ENCODE assay signal across 8 cellular contexts in the genomic region with DNA sequence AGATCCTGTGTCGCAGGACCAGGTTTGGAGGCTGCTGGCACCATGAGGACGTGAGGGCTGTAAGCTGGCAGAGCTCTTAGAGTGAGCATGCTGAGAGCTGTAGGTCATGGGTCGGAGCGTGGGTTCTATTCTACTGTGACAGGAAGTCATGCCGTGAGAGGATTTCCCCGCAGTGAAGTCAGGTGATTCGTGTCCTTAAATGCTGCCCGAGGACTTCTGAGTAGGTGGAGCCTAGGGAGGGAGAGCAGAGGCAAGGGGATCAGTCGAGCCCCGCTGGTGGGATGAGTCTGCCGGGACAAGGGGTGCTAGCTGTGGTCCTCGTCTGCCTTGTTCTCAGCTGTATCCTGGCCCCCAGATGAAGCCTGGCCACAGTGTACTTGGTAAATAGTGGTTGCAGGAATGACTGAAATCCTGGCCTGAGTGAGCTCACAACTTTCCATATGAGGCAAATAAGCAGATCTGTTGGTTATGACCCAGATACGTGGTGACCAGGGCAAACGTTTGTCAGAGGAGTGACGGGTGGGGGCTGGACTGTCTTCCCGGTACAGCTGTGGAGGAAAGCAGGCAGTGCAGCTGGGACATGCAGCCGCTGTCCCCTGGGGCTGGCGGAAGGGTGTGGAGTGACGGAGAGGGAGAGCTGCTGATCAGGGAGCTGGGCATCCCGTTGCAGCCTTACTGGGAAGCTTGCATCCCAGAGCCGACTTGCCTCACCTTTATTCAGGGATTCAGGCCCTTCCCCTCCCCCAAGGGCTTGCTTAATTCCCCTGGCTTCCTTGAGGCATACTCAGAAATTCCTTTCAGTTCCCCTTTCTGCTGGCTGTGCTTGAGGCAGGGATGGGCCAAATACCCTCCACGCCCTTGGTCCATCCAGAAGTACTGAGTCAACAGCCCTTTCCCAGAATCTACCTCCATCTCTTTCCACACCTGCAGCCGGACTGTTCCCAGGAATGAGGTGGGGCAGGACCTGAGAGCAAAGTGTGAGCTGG.
DNase-seq lines count a peak whose midpoint lies in the region; ATAC-seq and TF ChIP-seq lines count a peak whose summit lies in the region.

No MANE protein-coding gene starts in this region.

- peak overlapping the region in 3 of 4 donors; percentile 2 to 6 (median 6) for H3K4me3 ChIP-seq in Peyer's patch

- no peaks in the 10 kb centered on the region for H3K9me3 Mint-ChIP-seq in activated naive CD8-positive, alpha-beta T cell treated with anti-CD3 and anti-CD28 coated beads, Interleukin-2, amount 10 ng/mL, durations not matched to agents 7 days and 5 days
- H3K9me3 Mint-ChIP-seq in progenitor cell of endocrine pancreas (ENCODE audit: low read depth) = no peaks in the 10 kb centered on the region

- peak; percentile 87 for ATAC-seq in GM18517 (IDR thresholded peaks at IDR 0.05; ENCODE audit: unreplicated experiment)
- ATAC-seq in HG02943 (IDR thresholded peaks at IDR 0.05; ENCODE audit: low read depth, unreplicated experiment) = peak; percentile 69
- ATAC-seq in activated naive CD8-positive, alpha-beta T cell treated with anti-CD3 and anti-CD28 coated beads, Interleukin-2, amount 10 ng/mL, durations not matched to agents 7 days and 5 days (ENCODE audit: low read depth) = peak; percentile 98

- peak; percentile 48 to 80 (median 69) for DNase-seq in Peyer's patch
- DNase-seq in activated naive CD8-positive, alpha-beta T cell treated with anti-CD3 and anti-CD28 coated beads, Interleukin-2, amount 10 ng/mL, durations not matched to agents 7 days and 5 days = peak; percentile 51
- DNase-seq in iris pigment epithelial cell (ENCODE audit: low read depth) = peak; percentile 46
- peak; percentile 61 for DNase-seq in stimulated activated CD4-positive, alpha-beta T cell treated with anti-CD3 and anti-CD28 coated beads, Interleukin-4, amount 100 ng/mL, for 24 hours
- DNase-seq in progenitor cell of endocrine pancreas (ENCODE audit: low spot score, unreplicated experiment) = no peak
- no peak for DNase-seq in Kasumi-1 (lab: John Stamatoyannopoulos, UW)

- H3K27ac ChIP-seq in Peyer's patch = peak overlapping the region; percentile 28 to 77 (median 66)

- peaks cover 4% of the 10 kb centered on the region for H3K27me3 Mint-ChIP-seq in activated naive CD8-positive, alpha-beta T cell treated with anti-CD3 and anti-CD28 coated beads, Interleukin-2, amount 10 ng/mL, durations not matched to agents 7 days and 5 days
- H3K27me3 Mint-ChIP-seq in progenitor cell of endocrine pancreas = peaks cover 14% of the 10 kb centered on the region

- H3K4me1 Mint-ChIP-seq in activated naive CD8-positive, alpha-beta T cell treated with anti-CD3 and anti-CD28 coated beads, Interleukin-2, amount 10 ng/mL, durations not matched to agents 7 days and 5 days = peaks cover 12% of the 10 kb centered on the region
- H3K4me1 Mint-ChIP-seq in progenitor cell of endocrine pancreas (ENCODE audit: low read depth) = peaks cover 5% of the 10 kb centered on the region

- no peaks in the 10 kb centered on the region for H3K36me3 Mint-ChIP-seq in activated naive CD8-positive, alpha-beta T cell treated with anti-CD3 and anti-CD28 coated beads, Interleukin-2, amount 10 ng/mL, durations not matched to agents 7 days and 5 days
- H3K36me3 Mint-ChIP-seq in progenitor cell of endocrine pancreas (ENCODE audit: insufficient read depth) = no peaks in the 10 kb centered on the region

- TF ChIP-seq POLR2A in Peyer's patch (IDR thresholded peaks at IDR 0.05) = no peak

- no peaks in the 10 kb centered on the region for H3K27me3 ChIP-seq in Peyer's patch

- POLR2A ChIA-PET in activated naive CD8-positive, alpha-beta T cell treated with anti-CD3 and anti-CD28 coated beads, Interleukin-2, amount 10 ng/mL, durations not matched to agents 7 days and 5 days (lab: Charles Lee) = no interaction called here

- peak overlapping the region; percentile 64 for H3K4me3 Mint-ChIP-seq in activated naive CD8-positive, alpha-beta T cell treated with anti-CD3 and anti-CD28 coated beads, Interleukin-2, amount 10 ng/mL, durations not matched to agents 7 days and 5 days
- H3K4me3 Mint-ChIP-seq in progenitor cell of endocrine pancreas (ENCODE audit: low read depth) = no peak overlapping the region

- H3K36me3 ChIP-seq in Peyer's patch = no peaks in the 10 kb centered on the region

- peak overlapping the region; percentile 77 for H3K27ac Mint-ChIP-seq in activated naive CD8-positive, alpha-beta T cell treated with anti-CD3 and anti-CD28 coated beads, Interleukin-2, amount 10 ng/mL, durations not matched to agents 7 days and 5 days
- no peak overlapping the region for H3K27ac Mint-ChIP-seq in progenitor cell of endocrine pancreas

- peak in 2 of 6 experiments; percentile 2 to 7 for TF ChIP-seq CTCF in Peyer's patch (IDR thresholded peaks at IDR 0.05)
- TF ChIP-seq CTCF in progenitor cell of endocrine pancreas (IDR thresholded peaks at IDR 0.05; ENCODE audit: unreplicated experiment) = no peak

- no peaks in the 10 kb centered on the region for H3K9me3 ChIP-seq in Peyer's patch

- peaks cover 0 to 19% (median 5%) of the 10 kb centered on the region in 4 donors for H3K4me1 ChIP-seq in Peyer's patch

Comparison
In these comparisons a context has a peak if more than half of its experiments do, and no peak if none do; other contexts are left out.
1. DNase-seq: peak in Peyer's patch (3 of 3), activated naive CD8-positive, alpha-beta T cell treated with anti-CD3 and anti-CD28 coated beads, Interleukin-2, amount 10 ng/mL, durations not matched to agents 7 days and 5 days (single experiment), iris pigment epithelial cell (single experiment) and stimulated activated CD4-positive, alpha-beta T cell treated with anti-CD3 and anti-CD28 coated beads, Interleukin-4, amount 100 ng/mL, for 24 hours (single experiment); none in progenitor cell of endocrine pancreas (single experiment) and Kasumi-1 (0 of 2).
2. Peak in every context shown above with its lines, with median percentiles within 50 percentile points of each other: ATAC-seq.